In the genomic region with DNA sequence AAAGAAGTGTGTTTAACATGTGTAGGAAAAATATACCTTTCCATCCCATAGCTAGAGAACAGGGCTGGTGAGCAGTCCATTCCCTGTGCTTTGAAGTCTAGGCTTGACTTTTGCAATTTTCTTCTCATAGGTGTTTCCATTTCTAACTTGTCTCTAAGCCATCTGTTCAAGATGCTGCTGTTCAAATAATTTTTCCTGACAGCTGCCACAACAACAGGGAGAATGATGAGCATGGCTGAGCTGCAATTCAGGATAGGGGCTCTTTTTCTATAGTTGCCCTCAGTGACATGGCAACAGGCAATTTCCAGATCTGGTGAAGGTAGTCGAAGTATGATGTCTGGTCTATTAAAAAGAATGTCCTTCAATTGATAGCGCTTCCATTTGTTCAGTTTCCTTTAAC, we compare ENCODE assay signal across 24 cellular contexts.
A peak's percentile ranks its signal among the peaks of the same experiment; 100 is the strongest.
DNase-seq lines count a peak whose midpoint lies in the region; ATAC-seq lines count a peak whose summit lies in the region.
"Had no signal": no experiment of that assay in that cellular context is flagged by ENCODE, and none has a peak within 500 bp of the region (broad histone marks: within the 10 kb centered on the region; RNA-seq: fewer than 3 reads in every experiment).

No MANE protein-coding gene starts in this region.

- H3K27ac ChIP-seq in aorta (ENCODE audit: low read depth in 1 of 2, low read length in 2 of 2), result no peak overlapping the region
- H3K27ac ChIP-seq: BLaER1 treated with 17β-estradiol and CSF1 and Interleukin-3, amounts not matched to agents 10 nM and 100 nM; GM23248; SJSA1 had no signal

- H3K9me3 ChIP-seq in aorta (ENCODE audit: control insufficient read depth, low read length), result peaks cover 1% of the 10 kb centered on the region
- H3K9me3 ChIP-seq: BLaER1 treated with 17β-estradiol and CSF1 and Interleukin-3, amounts not matched to agents 10 nM and 100 nM; MG63; SJSA1 had no signal

- 88 to 89% methylated on average over 2 of the region's 2 CpGs for WGBS in aorta, 2 donors

- DNase-seq in NCI-H82 (lab: John Stamatoyannopoulos, UW) (peak; percentile 28), NCI-H82 treated with DMSO at 0.1 percent for 48 hours (lab: John Stamatoyannopoulos, UW; ENCODE audit: unreplicated experiment) (no peak), NCI-H2171 (lab: John Stamatoyannopoulos, UW) (peak; percentile 78), NCI-H748 treated with DMSO at 0.1 percent for 48 hours (lab: John Stamatoyannopoulos, UW) (peak; percentile 57), aorta (no peak), GM19238 (ENCODE audit: insufficient read length, low spot score) (no peak)
- DNase-seq: CD4-positive, alpha-beta T cell; COR-L47; GM23248; H9; IMR-90; KG1; MG63; NCI-H1105 treated with DMSO at 0.1 percent for 48 hours; NCI-H146; NCI-H2029 treated with DMSO at 0.1 percent for 48 hours; NCI-H446; NCI-H526 treated with DMSO at 0.1 percent for 48 hours; Right ventricle myocardium superior; RPMI8226; T-helper 2 cell had no signal

- H3K36me3 ChIP-seq in aorta (ENCODE audit: control insufficient read depth in 1 of 2, insufficient read depth in 2 of 2, low read length in 1 of 2), result no peaks in the 10 kb centered on the region
- H3K36me3 ChIP-seq: BLaER1 treated with 17β-estradiol and CSF1 and Interleukin-3, amounts not matched to agents 10 nM and 100 nM; MG63; SJSA1 had no signal

- intact Hi-C loops in aorta (cut with DNase I), result no loop called here

- ATAC-seq in HG03469 (IDR thresholded peaks at IDR 0.05; ENCODE audit: unreplicated experiment) (no peak), aorta (ENCODE audit: low FRiP score) (no peak)

- no peak overlapping the region for H3K4me3 ChIP-seq in aorta (ENCODE audit: low read length in 2 of 2)
- H3K4me3 ChIP-seq: BLaER1 treated with 17β-estradiol and CSF1 and Interleukin-3, amounts not matched to agents 10 nM and 100 nM; GM23248; MG63; SJSA1 had no signal

- no peaks in the 10 kb centered on the region for H3K27me3 ChIP-seq in aorta (ENCODE audit: control insufficient read depth in 1 of 2, insufficient read depth in 2 of 2, low read length in 1 of 2)
- H3K27me3 ChIP-seq: BLaER1 treated with 17β-estradiol and CSF1 and Interleukin-3, amounts not matched to agents 10 nM and 100 nM; MG63 had no signal

- no peaks in the 10 kb centered on the region for H3K4me1 ChIP-seq in aorta (ENCODE audit: control insufficient read depth in 1 of 2, insufficient read depth in 2 of 2, low read length in 2 of 2)
- H3K4me1 ChIP-seq: SJSA1 had no signal

Comparison
In these comparisons a context has a peak if more than half of its experiments do, and no peak if none do; other contexts are left out.
1. DNase-seq: peak in NCI-H82 (single experiment), NCI-H2171 (single experiment) and NCI-H748 treated with DMSO at 0.1 percent for 48 hours (single experiment); none in NCI-H82 treated with DMSO at 0.1 percent for 48 hours (single experiment), aorta (0 of 2) and GM19238 (single experiment).